Comparison of ENCODE assay signal across 26 cellular contexts in genomic region chr17:72605543-72605942, GRCh38.
"Had no signal": no experiment of that assay in that cellular context is flagged by ENCODE, and none has a peak within 500 bp of the region (broad histone marks: within the 10 kb centered on the region; RNA-seq: fewer than 3 reads in every experiment).

No MANE protein-coding gene starts in this region.

- FAIRE-seq: pancreas had no signal

- H3K4me1 ChIP-seq: left ventricle myocardium inferior, prostate gland, thyroid gland, upper lobe of left lung, vagina had no signal

- H3K36me3 ChIP-seq: left ventricle myocardium inferior, pancreas, prostate gland, thyroid gland, transverse colon, upper lobe of left lung, vagina had no signal

- H3K79me2 ChIP-seq: hepatocyte had no signal

- ATAC-seq: mucosa of descending colon; naive thymus-derived CD4-positive, alpha-beta T cell; natural killer cell treated with Interleukin-12 subunit alpha and Interleukin-12 subunit beta and Interleukin-15 and Interleukin-18, amount 100 ng/mL, for 72 hours; pancreas; right cardiac atrium; sciatic nerve; stimulated activated effector memory CD8-positive, alpha-beta T cell treated with anti-CD3 and anti-CD28 coated beads, Interleukin-12 subunit alpha, Interleukin-12 subunit beta, amount 100 ng/mL, for 72 hours; stimulated activated naive CD8-positive, alpha-beta T cell treated with anti-CD3 and anti-CD28 coated beads, Interleukin-15, amount 100 ng/mL, for 72 hours had no signal

- H3K9me3 ChIP-seq: pancreas, prostate gland, thyroid gland, vagina had no signal

- H3K27me3 ChIP-seq: hepatocyte, pancreas, thyroid gland, transverse colon, upper lobe of left lung, vagina had no signal

- H3K4me2 ChIP-seq: hepatocyte had no signal

- H3K27ac ChIP-seq: hepatocyte, left ventricle myocardium inferior, prostate gland, skin epidermis, thyroid gland, transverse colon, upper lobe of left lung, vagina had no signal

- H2AFZ ChIP-seq: hepatocyte had no signal

- DNase-seq: islet precursor cell; left ventricle myocardium inferior; midbrain; mucosa of descending colon; naive thymus-derived CD4-positive, alpha-beta T cell; nucleus accumbens; pancreas; posterior cingulate gyrus; retina; right cardiac atrium; stimulated activated CD4-positive, alpha-beta T cell treated with anti-CD3 and anti-CD28 coated beads, Interleukin-12 subunit alpha, Interleukin-12 subunit beta, amount 100 ng/mL, for 4 hours; stimulated activated CD4-positive, alpha-beta T cell treated with anti-CD3 and anti-CD28 coated beads, Interleukin-4, amount 100 ng/mL, for 24 hours; stimulated activated naive CD4-positive, alpha-beta T cell; stimulated activated naive CD8-positive, alpha-beta T cell treated with anti-CD3 and anti-CD28 coated beads, Interleukin-15, amount 100 ng/mL, for 72 hours; substantia nigra; thyroid gland; transverse colon; upper lobe of left lung had no signal

- H3K4me3 ChIP-seq: hepatocyte, left ventricle myocardium inferior, lung, mucosa of descending colon, pancreas, prostate gland, skin epidermis, thyroid gland, transverse colon, upper lobe of left lung, vagina had no signal
